In genomic region chr19:35039881-35040456, GRCh38 we compare ENCODE assay signal across 10 cellular contexts. TPM values are rescaled to one million over a fixed set of nuclear protein-coding genes. Genes with fewer than 3 reads are reported as not detected.
DNase-seq lines count a peak whose midpoint lies in the region; ATAC-seq and TF ChIP-seq lines count a peak whose summit lies in the region.
"Had no signal": no experiment of that assay in that cellular context is flagged by ENCODE, and none has a peak within 500 bp of the region (broad histone marks: within the 10 kb centered on the region; RNA-seq: fewer than 3 reads in every experiment).

No MANE protein-coding gene starts in this region.

- no peaks in the 10 kb centered on the region for H3K27me3 ChIP-seq in cardiac muscle cell
- peaks cover 4% of the 10 kb centered on the region for H3K27me3 ChIP-seq in colonic mucosa
- H3K27me3 ChIP-seq in upper lobe of right lung = no peaks in the 10 kb centered on the region

- H3K9me3 ChIP-seq in cardiac muscle cell (ENCODE audit: low read depth) (no peaks in the 10 kb centered on the region), colonic mucosa (no peaks in the 10 kb centered on the region), upper lobe of right lung (no peaks in the 10 kb centered on the region)

- H3K4me3 ChIP-seq in cardiac muscle cell (no peak overlapping the region), colonic mucosa (peak overlapping the region; percentile 15), upper lobe of right lung (peak overlapping the region; percentile 25)

- peaks cover 30 to 44% (median 43%) of the 10 kb centered on the region in 4 donors for H3K4me1 Mint-ChIP-seq in naive thymus-derived CD8-positive, alpha-beta T cell

- peak overlapping the region; percentile 80 to 95 (median 87) for H3K4me3 Mint-ChIP-seq in naive thymus-derived CD8-positive, alpha-beta T cell

- no peak overlapping the region for H3K9ac ChIP-seq in colonic mucosa (ENCODE audit: low read depth in 2 of 2, low read length in 2 of 2)

- peaks cover 20% of the 10 kb centered on the region for H3K4me1 ChIP-seq in cardiac muscle cell (ENCODE audit: low read depth)
- no peaks in the 10 kb centered on the region for H3K4me1 ChIP-seq in colonic mucosa
- H3K4me1 ChIP-seq in upper lobe of right lung = peaks cover 55% of the 10 kb centered on the region

- H3K27ac Mint-ChIP-seq in naive thymus-derived CD8-positive, alpha-beta T cell = peak overlapping the region in 8 of 10 donors; percentile 12 to 92 (median 85)

- H3K9me3 Mint-ChIP-seq in naive thymus-derived CD8-positive, alpha-beta T cell = no peaks in the 10 kb centered on the region

- POLR2A ChIA-PET in naive thymus-derived CD8-positive, alpha-beta T cell (lab: Charles Lee) = interaction anchor here (1.3 to 2.6 kb wide), 2 partner anchors 13 to 25 kb away, joined by 3 to 11 read pairs; no protein-coding TSS in a partner anchor

- intact Hi-C loops in Right ventricle myocardium superior (cut with DNase I) = no loop called here
- intact Hi-C loops in colonic mucosa (cut with DNase I) = no loop called here
- intact Hi-C loops in upper lobe of right lung (cut with DNase I) = no loop called here

- H3K27ac ChIP-seq in cardiac muscle cell = peak overlapping the region; percentile 60
- H3K27ac ChIP-seq in colonic mucosa = no peak overlapping the region
- peak overlapping the region; percentile 78 for H3K27ac ChIP-seq in upper lobe of right lung

- ATAC-seq in Right ventricle myocardium superior (ENCODE audit: poor library complexity) = no peak
- peak; percentile 29 to 38 for ATAC-seq in naive thymus-derived CD8-positive, alpha-beta T cell
- no peak for ATAC-seq in upper lobe of right lung
- no peak for ATAC-seq in GM19324 (IDR thresholded peaks at IDR 0.05; ENCODE audit: low FRiP score, unreplicated experiment)

- no peaks in the 10 kb centered on the region for H3K36me3 ChIP-seq in cardiac muscle cell
- H3K36me3 ChIP-seq in colonic mucosa = no peaks in the 10 kb centered on the region
- H3K36me3 ChIP-seq in upper lobe of right lung = no peaks in the 10 kb centered on the region

- TF ChIP-seq CTCF in cardiac muscle cell (IDR thresholded peaks at IDR 0.05; ENCODE audit: low read depth, low read length) = no peak
- TF ChIP-seq CTCF in colonic mucosa (IDR thresholded peaks at IDR 0.05) = no peak
- no peak for TF ChIP-seq CTCF in upper lobe of right lung (IDR thresholded peaks at IDR 0.05)
- TF ChIP-seq CTCF in GM10266 (IDR thresholded peaks at IDR 0.05; ENCODE audit: control insufficient read depth, insufficient read depth, low read depth, missing control alignments) = no peak

- DNase-seq in cardiac muscle cell (ENCODE audit: low read depth in 1 of 2, low spot score in 1 of 2) (no peak), Right ventricle myocardium superior (no peak), colonic mucosa (no peak), upper lobe of right lung (no peak), NCI-H1436 (lab: John Stamatoyannopoulos, UW) (no peak), GM10266 (ENCODE audit: extremely low spot score) (no peak)
- DNase-seq in naive thymus-derived CD8-positive, alpha-beta T cell = peak in 1 of 10 donors; percentile 28
- DNase-seq: NCI-H524 had no signal

- peaks cover 0 to 8% (median 2%) of the 10 kb centered on the region in 5 donors for H3K27me3 Mint-ChIP-seq in naive thymus-derived CD8-positive, alpha-beta T cell

- H3K36me3 Mint-ChIP-seq in naive thymus-derived CD8-positive, alpha-beta T cell = no peaks in the 10 kb centered on the region

RNA-seq across cellular contexts. Expression of gene HPN, which starts 1.6 kb away (rescaled TPM):
- total RNA-seq in cardiac muscle cell = 12.9 and 36.2 TPM in 2 replicates
- polyA plus RNA-seq in cardiac muscle cell = 21.3 and 43.7 TPM in 2 replicates
- total RNA-seq in Right ventricle myocardium superior = 5.6 TPM
- total RNA-seq in colonic mucosa = 1 to 10 TPM in 1 of 2 donors, under 1 TPM in 1; 0.27 to 1.0 TPM
- under 1 TPM in 1 of 2 experiments, not detected in 1; 0.16 TPM for total RNA-seq in naive thymus-derived CD8-positive, alpha-beta T cell
- polyA plus RNA-seq in naive thymus-derived CD8-positive, alpha-beta T cell = under 1 TPM in 1 of 3 donors, not detected in 2; 0.16 TPM
- total RNA-seq in upper lobe of right lung = 36.4 TPM
- total RNA-seq: endothelial cell of umbilical vein had no signal

RNA-seq across cellular contexts. Expression of gene SCN1B, which starts 9.7 kb away (rescaled TPM):
- total RNA-seq in cardiac muscle cell = 1.2 and 4.2 TPM in 2 replicates
- polyA plus RNA-seq in cardiac muscle cell = 1.6 and 2.2 TPM in 2 replicates
- 48.2 TPM for total RNA-seq in Right ventricle myocardium superior
- total RNA-seq in colonic mucosa = 1 to 10 TPM; 1.8 to 2.1 TPM
- 1 to 10 TPM; 1.6 to 2.1 TPM for total RNA-seq in naive thymus-derived CD8-positive, alpha-beta T cell
- under 1 TPM in 2 of 3 donors, not detected in 1; 0.27 to 0.28 TPM for polyA plus RNA-seq in naive thymus-derived CD8-positive, alpha-beta T cell
- total RNA-seq in upper lobe of right lung = 8.7 TPM

RNA-seq across cellular contexts. Expression of gene GRAMD1A, which starts 39.8 kb away (rescaled TPM):
- total RNA-seq in cardiac muscle cell = 68.8 and 113 TPM in 2 replicates
- 84.6 and 127 TPM in 2 replicates for polyA plus RNA-seq in cardiac muscle cell
- total RNA-seq in Right ventricle myocardium superior = 25.5 TPM
- 10 to 100 TPM; 26.3 to 31.0 TPM for total RNA-seq in colonic mucosa
- total RNA-seq in naive thymus-derived CD8-positive, alpha-beta T cell = 100 to 1,000 TPM; 317 to 335 TPM
- 10 to 100 TPM; 29.5 to 77.0 (median 42.0) TPM for polyA plus RNA-seq in naive thymus-derived CD8-positive, alpha-beta T cell
- total RNA-seq in upper lobe of right lung = 107 TPM

Comparison
In these comparisons a context has a peak if more than half of its experiments do, and no peak if none do; other contexts are left out.
1. ATAC-seq: peak in naive thymus-derived CD8-positive, alpha-beta T cell (2 of 2); none in Right ventricle myocardium superior (single experiment), upper lobe of right lung (single experiment) and GM19324 (single experiment).